ENCODE assay signal across 11 cellular contexts in the genomic region with DNA sequence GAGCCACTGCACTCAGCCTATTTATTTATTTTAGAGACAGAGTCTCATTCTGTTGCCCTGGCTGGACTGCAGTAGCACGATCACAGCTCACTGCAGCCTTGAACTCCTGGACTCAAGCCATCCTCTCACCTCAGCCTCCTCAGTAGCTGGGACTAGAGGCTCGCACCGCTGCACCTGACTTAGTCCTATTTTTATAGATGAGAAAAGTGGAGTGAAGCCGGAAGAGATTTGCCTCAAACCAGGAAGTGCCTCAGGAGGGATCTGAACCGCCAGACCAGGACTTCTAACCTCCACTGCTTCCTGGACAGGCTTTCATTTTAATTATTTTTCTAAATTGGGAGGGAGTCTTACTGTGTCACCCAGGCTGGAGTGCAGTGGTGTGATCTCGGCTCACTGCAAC. TPM values are rescaled to one million over a fixed set of nuclear protein-coding genes. Genes with fewer than 3 reads are reported as not detected.
DNase-seq lines count a peak whose midpoint lies in the region; ATAC-seq and TF ChIP-seq lines count a peak whose summit lies in the region.
"Had no signal": no experiment of that assay in that cellular context is flagged by ENCODE, and none has a peak within 500 bp of the region (broad histone marks: within the 10 kb centered on the region; RNA-seq: fewer than 3 reads in every experiment).

No MANE protein-coding gene starts in this region.

- no peaks in the 10 kb centered on the region for H3K79me2 ChIP-seq in fibroblast of lung (ENCODE audit: control insufficient read depth, insufficient read depth, low read length)

- H3K9me3 ChIP-seq in fibroblast of lung (ENCODE audit: control insufficient read depth, insufficient read depth, low read depth, low read length) (no peaks in the 10 kb centered on the region), spleen (no peaks in the 10 kb centered on the region)

- H4K20me1 ChIP-seq in fibroblast of lung (ENCODE audit: control insufficient read depth, extremely low read depth, insufficient read depth, low read length): no peaks in the 10 kb centered on the region

- no peak for TF ChIP-seq POLR2A in spleen (IDR thresholded peaks at IDR 0.05)

- no peak overlapping the region for H3K9ac ChIP-seq in fibroblast of lung (ENCODE audit: insufficient read depth, low read length)

- DNase-seq in OCI-M1 (lab: John Stamatoyannopoulos, UW): peak; percentile 59
- no peak for DNase-seq in fibroblast of lung (ENCODE audit: low read depth in 2 of 2)
- DNase-seq in spleen: no peak
- DNase-seq in iPS-NIHi11 (ENCODE audit: low spot score): no peak
- no peak for DNase-seq in NCI-H1105 treated with DMSO at 0.1 percent for 48 hours (lab: John Stamatoyannopoulos, UW)
- DNase-seq: activated CD4-positive, alpha-beta T cell treated with anti-CD3 and anti-CD28 coated beads, Interleukin-2, amount 50 U/mL, for 48 hours; effector memory CD4-positive, alpha-beta T cell; NCI-H2029 had no signal

- no peaks in the 10 kb centered on the region for H3K36me3 ChIP-seq in fibroblast of lung (ENCODE audit: control insufficient read depth, insufficient read depth, low read length)
- no peaks in the 10 kb centered on the region for H3K36me3 ChIP-seq in spleen

- WGBS in spleen, 5 donors: 15 to 24% (median 19%) methylated on average over 6 of the region's 6 CpGs

- H3K27ac ChIP-seq in fibroblast of lung (ENCODE audit: insufficient read depth, low read length) (peak overlapping the region; percentile 99), spleen (peak overlapping the region; percentile 40 to 86 (median 77))

- H3K27me3 ChIP-seq in fibroblast of lung (ENCODE audit: control insufficient read depth, insufficient read depth, low read length): no peaks in the 10 kb centered on the region
- no peaks in the 10 kb centered on the region for H3K27me3 ChIP-seq in spleen (replicated peaks in 1 of 7)

- H3K4me2 ChIP-seq in fibroblast of lung (ENCODE audit: extremely low read depth, insufficient read depth, low read length): no peak overlapping the region

- TF ChIP-seq CTCF in fibroblast of lung (conservative IDR thresholded peaks at IDR 0.05 in 1 of 2, IDR thresholded peaks at IDR 0.05 in 1 of 2; ENCODE audit: low read depth in 1 of 2, low read length in 2 of 2) (no peak), spleen (IDR thresholded peaks at IDR 0.05 in 8 of 11, conservative IDR thresholded peaks at IDR 0.05 in 3 of 11) (no peak)

- H3K4me1 ChIP-seq in fibroblast of lung (ENCODE audit: control insufficient read depth, extremely low read depth, insufficient read depth, low read length) (peaks cover 7% of the 10 kb centered on the region), spleen (peaks cover 12 to 58% (median 43%) of the 10 kb centered on the region in 6 donors)

- no peak overlapping the region for H3K4me3 ChIP-seq in fibroblast of lung (replicated peaks in 1 of 4; ENCODE audit: control extremely low read depth in 1 of 4, insufficient read depth in 1 of 4, low read depth in 3 of 4, low read length in 4 of 4)
- peak overlapping the region in 2 of 8 donors; percentile 1 to 41 for H3K4me3 ChIP-seq in spleen

- no peak overlapping the region for H2AFZ ChIP-seq in fibroblast of lung (ENCODE audit: low read length)

- peak; percentile 3 for ATAC-seq in GM19395 (IDR thresholded peaks at IDR 0.05; ENCODE audit: unreplicated experiment)
- no peak for ATAC-seq in GM21381 (IDR thresholded peaks at IDR 0.05; ENCODE audit: unreplicated experiment)
- ATAC-seq in HG03175 (IDR thresholded peaks at IDR 0.05; ENCODE audit: unreplicated experiment): no peak

- intact Hi-C loops in spleen (cut with DNase I; ENCODE audit: low total_unique reads): no loop called here

RNA-seq across cellular contexts. Expression of a gene that starts 17.5 kb away (rescaled TPM):
- 58.3 and 77.8 TPM in 2 replicates for total RNA-seq in fibroblast of lung
- 9.6 and 13.1 TPM in 2 replicates for polyA plus RNA-seq in fibroblast of lung
- 35.3 and 55.2 TPM in 2 replicates for polyA plus RNA-seq in fibroblast of lung (2012)
- 44.8 and 58.9 TPM in 2 replicates for polyA minus RNA-seq in fibroblast of lung (ENCODE audit: low replicate concordance)
- total RNA-seq in spleen: 10 to 100 TPM; 15.7 to 18.6 (median 17.4) TPM
- polyA plus RNA-seq in spleen: 1 to 10 TPM; 2.7 to 9.7 (median 2.7) TPM

RNA-seq across cellular contexts. Expression of a gene that starts 17.5 kb away (rescaled TPM):
- total RNA-seq in fibroblast of lung (9.9 and 11.8 TPM in 2 replicates), spleen (10 to 100 TPM in 6 of 7 donors, 1 to 10 TPM in 1; 7.5 to 24.7 (median 19.0) TPM)
- polyA plus RNA-seq in fibroblast of lung (19.6 and 33.2 TPM in 2 replicates), spleen (10 to 100 TPM; 17.0 to 25.0 (median 23.2) TPM)
- polyA plus RNA-seq in fibroblast of lung (2012): 22.4 and 40.6 TPM in 2 replicates
- polyA minus RNA-seq in fibroblast of lung (ENCODE audit: low replicate concordance): 13.9 and 18.1 TPM in 2 replicates
